ENCODE assay signal across 29 cellular contexts in genomic region chr15:29857196-29857595, GRCh38. TPM values are rescaled to one million over a fixed set of nuclear protein-coding genes. Genes with fewer than 3 reads are reported as not detected.
A peak's percentile ranks its signal among the peaks of the same experiment; 100 is the strongest.
DNase-seq lines count a peak whose midpoint lies in the region; ATAC-seq, FAIRE-seq and TF ChIP-seq lines count a peak whose summit lies in the region.
"Had no signal": no experiment of that assay in that cellular context is flagged by ENCODE, and none has a peak within 500 bp of the region (broad histone marks: within the 10 kb centered on the region; RNA-seq: fewer than 3 reads in every experiment).

No MANE protein-coding gene starts in this region.

- peaks cover 80% of the 10 kb centered on the region for H3K4me1 ChIP-seq in SJSA1 (replicated peaks)
- peaks cover 18% of the 10 kb centered on the region for H3K4me1 ChIP-seq in keratinocyte (ENCODE audit: control insufficient read depth, extremely low read depth, insufficient read depth, low read length)

- dilution Hi-C loops in keratinocyte (cut with MboI; ENCODE audit: extremely low pct_ligation_motif_present, low sequenced_read_pairs): no loop called here

- no peak for TF ChIP-seq POLR2A in GM12892 (IDR thresholded peaks at IDR 0.05; ENCODE audit: low read depth, low read length)

- FAIRE-seq in keratinocyte (lab: Jason Lieb, UNC) (peak; percentile 46), GM12892 (lab: Jason Lieb, UNC) (no peak)
- FAIRE-seq: endometrium had no signal

- DNase-seq in DMS53 (lab: John Stamatoyannopoulos, UW): peak; percentile 80
- peak; percentile 26 for DNase-seq in HT1080 (ENCODE audit: low read depth)
- DNase-seq in SJSA1 (ENCODE audit: low read depth in 1 of 2, low spot score in 2 of 2): peak; percentile 85 to 88
- DNase-seq in keratinocyte (ENCODE audit: low read depth, low spot score): no peak
- no peak for DNase-seq in GM12892 (ENCODE audit: insufficient read length)
- no peak for DNase-seq in stimulated activated CD4-positive, alpha-beta T cell treated with anti-CD3 and anti-CD28 coated beads, Interleukin-1b, Interleukin-23, amount 100 ng/mL, for 48 hours
- DNase-seq: activated B cell treated with CpG ODN at 0.5 μM for 24 hours; activated CD4-positive, alpha-beta T cell treated with anti-CD3 and anti-CD28 coated beads, Interleukin-2, amount 50 U/mL, for 4 hours; activated naive CD4-positive, alpha-beta T cell treated with anti-CD3 and anti-CD28 coated beads, Interleukin-2, amount 50 U/mL, for 16 hours; AML-193; anterior cingulate cortex; caudate nucleus; HFFc6; kidney glomerular epithelial cell; MM.1S; NCI-H1436; NCI-H2171 treated with DMSO at 0.1 percent for 48 hours; NCI-H524 treated with DMSO at 0.1 percent for 48 hours; SK-N-SH; stimulated activated naive CD8-positive, alpha-beta T cell treated with anti-CD3 and anti-CD28 coated beads, Interleukin-15, Interleukin-2, amounts not matched to agents 100 U/mL and 50 U/mL, for 24 hours; T-helper 17 cell had no signal

- H3K27ac ChIP-seq in SJSA1: peak overlapping the region; percentile 81
- no peak overlapping the region for H3K27ac ChIP-seq in keratinocyte (ENCODE audit: control insufficient read depth, insufficient read depth, low read length)
- H3K27ac ChIP-seq: neutrophil, RWPE1, thoracic aorta had no signal

- H3K27me3 ChIP-seq in SJSA1 (replicated peaks): no peaks in the 10 kb centered on the region
- H3K27me3 ChIP-seq in keratinocyte (ENCODE audit: control insufficient read depth, extremely low read depth, insufficient read depth, low read length): no peaks in the 10 kb centered on the region
- H3K27me3 ChIP-seq: neutrophil had no signal

- H3K4me2 ChIP-seq in keratinocyte (ENCODE audit: control insufficient read depth, extremely low read depth, insufficient read depth, low read depth, low read length): no peak overlapping the region
- H3K4me2 ChIP-seq: SK-N-SH had no signal

- no peaks in the 10 kb centered on the region for H3K36me3 ChIP-seq in SJSA1
- no peaks in the 10 kb centered on the region for H3K36me3 ChIP-seq in keratinocyte (ENCODE audit: control insufficient read depth in 2 of 2, extremely low read depth in 1 of 2, insufficient read depth in 2 of 2, low read length in 2 of 2)
- H3K36me3 ChIP-seq: neutrophil, thoracic aorta had no signal

- no peak overlapping the region for H3K9ac ChIP-seq in keratinocyte (ENCODE audit: control insufficient read depth, extremely low read depth, insufficient read depth, low read length)
- H3K9ac ChIP-seq: SK-N-SH had no signal

- no peak for TF ChIP-seq CTCF in keratinocyte (optimal IDR thresholded peaks at IDR 0.05 in 1 of 3, IDR thresholded peaks at IDR 0.05 in 1 of 3, conservative IDR thresholded peaks at IDR 0.05 in 1 of 3; ENCODE audit: extremely low read depth in 1 of 3, insufficient read depth in 2 of 3, low read length in 3 of 3)

- no peaks in the 10 kb centered on the region for H3K9me1 ChIP-seq in keratinocyte (ENCODE audit: control insufficient read depth, extremely low read depth, insufficient read depth, low read length)

- no peaks in the 10 kb centered on the region for H4K20me1 ChIP-seq in keratinocyte (ENCODE audit: control insufficient read depth, extremely low read depth, insufficient read depth, low read length)

- H3K79me2 ChIP-seq in keratinocyte (ENCODE audit: control insufficient read depth, insufficient read depth, low read length): no peaks in the 10 kb centered on the region

- no peak overlapping the region for H2AFZ ChIP-seq in keratinocyte (ENCODE audit: control insufficient read depth, low read length)

- no peak overlapping the region for H3K4me3 ChIP-seq in SJSA1
- H3K4me3 ChIP-seq in keratinocyte (ENCODE audit: control insufficient read depth in 2 of 3, extremely low read depth in 1 of 3, insufficient read depth in 2 of 3, low read depth in 1 of 3, low read length in 3 of 3): no peak overlapping the region
- H3K4me3 ChIP-seq: lung, thoracic aorta had no signal

- no peak for ATAC-seq in GM21723 (IDR thresholded peaks at IDR 0.05; ENCODE audit: unreplicated experiment)
- ATAC-seq: sciatic nerve; stimulated activated naive CD8-positive, alpha-beta T cell treated with anti-CD3 and anti-CD28 coated beads, Interleukin-15, Interleukin-2, amounts not matched to agents 100 U/mL and 50 U/mL, for 24 hours; T-helper 17 cell had no signal

- H3K9me3 ChIP-seq in SJSA1 (replicated peaks) (no peaks in the 10 kb centered on the region), keratinocyte (ENCODE audit: control insufficient read depth, low read depth, low read length) (no peaks in the 10 kb centered on the region)
- H3K9me3 ChIP-seq: neutrophil, SK-N-SH, thoracic aorta had no signal

RNA-seq across cellular contexts. Expression of gene TJP1, which starts 34.9 kb away (rescaled TPM):
- 19.1 and 21.9 TPM in 2 replicates for total RNA-seq in HT1080 (2014; rRNA removed; shearing (Covaris generic))
- 26.6 and 32.5 TPM in 2 replicates for polyA plus RNA-seq in HT1080 (2015; cell fraction: cytosol; rRNA removed)
- polyA plus RNA-seq in HT1080 (2015; cell fraction: nucleus; rRNA removed): 63.3 and 63.8 TPM in 2 replicates
- 47.2 and 70.1 TPM in 2 replicates for total RNA-seq in SJSA1 (2014; rRNA removed; shearing (Covaris generic))
- polyA plus RNA-seq in keratinocyte: 39.4 to 70.0 TPM (median 54.7 TPM) in 3 replicates
- polyA plus RNA-seq in keratinocyte (2011; ENCODE audit: low read depth): 115 TPM
- polyA plus RNA-seq in keratinocyte (2011; cell fraction: cytosol; rRNA removed): 28.7 and 46.3 TPM in 2 replicates
- 76.1 and 86.3 TPM in 2 replicates for polyA plus RNA-seq in keratinocyte (2011; cell fraction: nucleus; rRNA removed)
- polyA plus RNA-seq in keratinocyte (2012; ENCODE audit: low replicate concordance): 49.3 and 56.8 TPM in 2 replicates
- 63.8 to 113 TPM (median 72.8 TPM) in 3 replicates for polyA minus RNA-seq in keratinocyte
- polyA minus RNA-seq in keratinocyte (2011; cell fraction: cytosol; rRNA and poly(A)+ RNA removed): 37.4 TPM
- polyA minus RNA-seq in keratinocyte (2011; cell fraction: nucleus; rRNA and poly(A)+ RNA removed): 77.6 and 146 TPM in 2 replicates
- 0.06 TPM for polyA plus RNA-seq in GM12892 (2012; ENCODE audit: missing spikeins)
- polyA plus RNA-seq: IgD-negative memory B cell had no signal

Comparison
In these comparisons a context has a peak if more than half of its experiments do, and no peak if none do; other contexts are left out.
1. DNase-seq: peak in DMS53 (single experiment), HT1080 (single experiment) and SJSA1 (2 of 2); none in keratinocyte (single experiment), GM12892 (single experiment) and stimulated activated CD4-positive, alpha-beta T cell treated with anti-CD3 and anti-CD28 coated beads, Interleukin-1b, Interleukin-23, amount 100 ng/mL, for 48 hours (single experiment).